In genomic region chr1:118461154-118461553, GRCh38 we compare ENCODE assay signal across 17 cellular contexts.
A peak's percentile ranks its signal among the peaks of the same experiment; 100 is the strongest.
DNase-seq lines count a peak whose midpoint lies in the region; ATAC-seq, FAIRE-seq and TF ChIP-seq lines count a peak whose summit lies in the region.
"Had no signal": no experiment of that assay in that cellular context is flagged by ENCODE, and none has a peak within 500 bp of the region (broad histone marks: within the 10 kb centered on the region; RNA-seq: fewer than 3 reads in every experiment).

No MANE protein-coding gene starts in this region.

- intact Hi-C loops in kidney (cut with DNase I), result no loop called here

- FAIRE-seq in kidney (lab: Jason Lieb, UNC), result no peak

- no peak overlapping the region for H3K9ac ChIP-seq in DND-41 (ENCODE audit: low read depth, low read length)
- no peak overlapping the region for H3K9ac ChIP-seq in kidney (ENCODE audit: low read length in 2 of 2)
- H3K9ac ChIP-seq: BLaER1 had no signal

- ATAC-seq in DND-41 (ENCODE audit: insufficient read depth, low read depth) (no peak), HG03432 (IDR thresholded peaks at IDR 0.05; ENCODE audit: unreplicated experiment) (no peak), HG02870 (IDR thresholded peaks at IDR 0.05; ENCODE audit: unreplicated experiment) (no peak), GM18502 (IDR thresholded peaks at IDR 0.05; ENCODE audit: poor library complexity, unreplicated experiment) (no peak)
- ATAC-seq: left colon; natural killer cell; right cardiac atrium; stimulated activated memory B cell treated with anti-CD40 and anti-IgM and Interleukin-4, amounts not matched to agents 10 μg/mL and 1 μg/mL and 100 μg/mL, for 72 hours had no signal

- peaks cover 4% of the 10 kb centered on the region for H3K9me3 ChIP-seq in DND-41 (ENCODE audit: insufficient read depth, low read length, severe bottlenecking)
- no peaks in the 10 kb centered on the region for H3K9me3 ChIP-seq in WERI-Rb-1 (ENCODE audit: severe bottlenecking)
- peaks cover 0 to 7% of the 10 kb centered on the region in 2 donors for H3K9me3 ChIP-seq in kidney (ENCODE audit: control insufficient read depth in 1 of 2, low read length in 2 of 2)
- H3K9me3 ChIP-seq: adrenal gland had no signal

- H3K27me3 ChIP-seq in DND-41 (ENCODE audit: insufficient read depth, low read length, poor library complexity), result no peaks in the 10 kb centered on the region
- H3K27me3 ChIP-seq in H7 (ENCODE audit: control insufficient read depth, insufficient read depth, low read length), result no peaks in the 10 kb centered on the region
- H3K27me3 ChIP-seq in WERI-Rb-1 (ENCODE audit: insufficient read depth, low read depth, severe bottlenecking), result no peaks in the 10 kb centered on the region
- H3K27me3 ChIP-seq: adrenal gland, BLaER1 had no signal

- TF ChIP-seq CTCF in DND-41 (IDR thresholded peaks at IDR 0.05; ENCODE audit: borderline replicate concordance, extremely low read depth, low read length, poor library complexity, severe bottlenecking) (peak; percentile 37), WERI-Rb-1 (IDR thresholded peaks at IDR 0.05; ENCODE audit: low read depth, low read length) (peak; percentile 45), kidney (IDR thresholded peaks at IDR 0.05; ENCODE audit: borderline replicate concordance, extremely low read depth, insufficient read depth) (peak; percentile 3)

- DNase-seq in DND-41, result no peak
- DNase-seq in H7, result peak; percentile 2
- DNase-seq in WERI-Rb-1, result no peak
- DNase-seq in kidney, result no peak
- no peak for DNase-seq in amniotic stem cell (lab: John Stamatoyannopoulos, UW)
- DNase-seq: activated CD4-positive, alpha-beta T cell treated with anti-CD3 and anti-CD28 coated beads for 1 hour; adrenal gland; foreskin melanocyte; left colon; natural killer cell; right cardiac atrium; stimulated activated CD4-positive, alpha-beta T cell treated with anti-CD3 and anti-CD28 coated beads, Interleukin-4, amount 100 ng/mL, for 1 hour had no signal

- H3K4me1 ChIP-seq in DND-41 (ENCODE audit: insufficient read depth, low read length) (no peaks in the 10 kb centered on the region), kidney (ENCODE audit: control insufficient read depth in 1 of 2, insufficient read depth in 1 of 2, low read depth in 1 of 2, low read length in 2 of 2) (no peaks in the 10 kb centered on the region)
- H3K4me1 ChIP-seq: adrenal gland, BLaER1 had no signal

- H2AFZ ChIP-seq in DND-41 (ENCODE audit: low read depth, low read length), result no peak overlapping the region

- H3K4me2 ChIP-seq in DND-41 (ENCODE audit: insufficient read depth, low read length), result no peak overlapping the region
- H3K4me2 ChIP-seq: BLaER1 had no signal

- H3K27ac ChIP-seq in DND-41 (ENCODE audit: low read length) (no peak overlapping the region), WERI-Rb-1 (no peak overlapping the region), kidney (ENCODE audit: low read depth in 2 of 2, low read length in 2 of 2) (no peak overlapping the region)
- H3K27ac ChIP-seq: adrenal gland, BLaER1 had no signal

- H4K20me1 ChIP-seq in DND-41 (ENCODE audit: insufficient read depth, low read length), result no peaks in the 10 kb centered on the region
- H4K20me1 ChIP-seq: BLaER1 had no signal

- no peaks in the 10 kb centered on the region for H3K79me2 ChIP-seq in DND-41 (ENCODE audit: insufficient read depth, low read length)

- H3K36me3 ChIP-seq in DND-41 (ENCODE audit: insufficient read depth, low read length) (no peaks in the 10 kb centered on the region), H7 (replicated peaks; ENCODE audit: control insufficient read depth, insufficient read depth, low read length) (no peaks in the 10 kb centered on the region), WERI-Rb-1 (no peaks in the 10 kb centered on the region), kidney (ENCODE audit: control insufficient read depth in 1 of 2, insufficient read depth in 2 of 2, low read length in 2 of 2) (no peaks in the 10 kb centered on the region)
- H3K36me3 ChIP-seq: adrenal gland, BLaER1 had no signal

- no peak overlapping the region for H3K4me3 ChIP-seq in DND-41 (ENCODE audit: low read depth in 1 of 2, low read length in 2 of 2)
- H3K4me3 ChIP-seq in H7 (ENCODE audit: insufficient read depth, low read depth, low read length), result no peak overlapping the region
- no peak overlapping the region for H3K4me3 ChIP-seq in WERI-Rb-1 (ENCODE audit: low read depth, low read length)
- no peak overlapping the region for H3K4me3 ChIP-seq in kidney (ENCODE audit: low read length in 2 of 2)
- H3K4me3 ChIP-seq: adrenal gland, BLaER1 had no signal
